Comparison of ENCODE assay signal across 9 cellular contexts in the genomic region with DNA sequence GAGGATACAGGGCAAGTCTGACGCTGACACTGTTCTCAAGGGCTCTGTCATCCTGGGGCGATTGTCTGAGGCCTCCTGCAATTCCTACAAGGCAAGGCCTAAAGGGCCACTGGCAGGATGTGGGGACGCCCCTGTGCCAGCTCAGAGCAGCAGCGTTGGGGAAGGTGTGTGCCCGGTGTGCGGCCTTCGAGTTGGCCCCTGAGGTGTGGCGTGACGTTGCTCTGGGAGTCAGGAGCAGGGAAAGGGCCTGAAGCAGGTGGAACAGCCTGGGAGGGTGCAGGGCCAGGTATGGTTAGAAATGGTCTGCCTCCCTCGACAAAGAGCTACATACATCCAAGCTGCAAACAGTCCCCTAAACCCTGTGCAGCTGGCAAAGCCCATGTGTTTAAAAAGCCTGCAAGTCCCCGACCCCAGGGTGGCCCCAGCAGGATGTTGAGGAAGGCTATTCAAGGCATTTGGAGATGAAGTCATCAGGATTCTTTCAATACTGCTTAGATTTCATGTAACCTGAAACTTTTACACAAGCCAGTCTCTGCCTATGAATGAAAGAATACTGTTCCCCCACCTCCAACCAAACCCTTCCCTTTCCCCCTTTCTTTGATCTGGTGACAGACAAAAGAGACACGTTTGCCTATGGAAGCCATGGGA.
DNase-seq lines count a peak whose midpoint lies in the region; ATAC-seq, FAIRE-seq and TF ChIP-seq lines count a peak whose summit lies in the region.
"Had no signal": no experiment of that assay in that cellular context is flagged by ENCODE, and none has a peak within 500 bp of the region (broad histone marks: within the 10 kb centered on the region; RNA-seq: fewer than 3 reads in every experiment).

No MANE protein-coding gene starts in this region.

- H3K4me3 ChIP-seq in AG09309 (ENCODE audit: control insufficient read depth, low read depth, low read length) = no peak overlapping the region

- H3K27ac Mint-ChIP-seq in WTC11 = no peak overlapping the region
- no peak overlapping the region for H3K27ac Mint-ChIP-seq in activated naive CD8-positive, alpha-beta T cell treated with anti-CD3 and anti-CD28 coated beads, Interleukin-2, amount 50 U/mL, for 24 hours

- CTCF ChIA-PET in WTC11 (lab: Charles Lee) = interaction anchor here (0.7 kb wide), 1 partner anchor 80 kb away, joined by 3 read pairs; no protein-coding TSS in a partner anchor

- no peaks in the 10 kb centered on the region for H3K36me3 Mint-ChIP-seq in WTC11
- no peaks in the 10 kb centered on the region for H3K36me3 Mint-ChIP-seq in activated naive CD8-positive, alpha-beta T cell treated with anti-CD3 and anti-CD28 coated beads, Interleukin-2, amount 50 U/mL, for 24 hours (ENCODE audit: low read depth)

- H3K4me1 Mint-ChIP-seq in WTC11 = peaks cover 17% of the 10 kb centered on the region
- H3K4me1 Mint-ChIP-seq in activated naive CD8-positive, alpha-beta T cell treated with anti-CD3 and anti-CD28 coated beads, Interleukin-2, amount 50 U/mL, for 24 hours = peaks cover 8% of the 10 kb centered on the region

- no peak for TF ChIP-seq CTCF in AG09309 (IDR thresholded peaks at IDR 0.05; ENCODE audit: control insufficient read depth, insufficient read depth, low read depth, low read length, missing control alignments)
- no peak for TF ChIP-seq CTCF in WTC11 (IDR thresholded peaks at IDR 0.05)

- no peaks in the 10 kb centered on the region for H3K27me3 Mint-ChIP-seq in WTC11 (ENCODE audit: low read depth)
- peaks cover 2% of the 10 kb centered on the region for H3K27me3 Mint-ChIP-seq in activated naive CD8-positive, alpha-beta T cell treated with anti-CD3 and anti-CD28 coated beads, Interleukin-2, amount 50 U/mL, for 24 hours

- no peak overlapping the region for H3K4me3 Mint-ChIP-seq in WTC11
- no peak overlapping the region for H3K4me3 Mint-ChIP-seq in activated naive CD8-positive, alpha-beta T cell treated with anti-CD3 and anti-CD28 coated beads, Interleukin-2, amount 50 U/mL, for 24 hours

- POLR2A ChIA-PET in WTC11 (lab: Charles Lee) = no interaction called here

- ATAC-seq in WTC11 = peak; percentile 65
- ATAC-seq in HG02938 (IDR thresholded peaks at IDR 0.05; ENCODE audit: unreplicated experiment) = no peak
- ATAC-seq in activated naive CD8-positive, alpha-beta T cell treated with anti-CD3 and anti-CD28 coated beads, Interleukin-2, amount 50 U/mL, for 24 hours = no peak
- ATAC-seq in HG03457 (IDR thresholded peaks at IDR 0.05; ENCODE audit: unreplicated experiment) = no peak

- H3K9me3 Mint-ChIP-seq in WTC11 = peaks cover 4% of the 10 kb centered on the region; the same call in 1 of the 2 replicates
- no peaks in the 10 kb centered on the region for H3K9me3 Mint-ChIP-seq in activated naive CD8-positive, alpha-beta T cell treated with anti-CD3 and anti-CD28 coated beads, Interleukin-2, amount 50 U/mL, for 24 hours

- DNase-seq in AG09309 (ENCODE audit: low read depth) (peak; percentile 58), HK-2 (ENCODE audit: unreplicated experiment) (peak; percentile 37), WTC11 (ENCODE audit: low spot score) (no peak), kidney glomerular epithelial cell (lab: John Stamatoyannopoulos, UW) (peak; percentile 49), frontal cortex (ENCODE audit: low spot score in 2 of 2) (no peak)
- no peak for DNase-seq in activated naive CD8-positive, alpha-beta T cell treated with anti-CD3 and anti-CD28 coated beads, Interleukin-2, amount 50 U/mL, for 24 hours
- DNase-seq: MM.1S had no signal

- no peak for FAIRE-seq in frontal cortex (lab: Jason Lieb, UNC)

TF ChIP-seq in WTC11, 78 proteins besides CTCF, POLR2A, EP300 and RAD21:
- TF ChIP-seq ZNF416 (CRISPR knock-in tag; IDR thresholded peaks at IDR 0.05) (no peak), TP53 (CRISPR knock-in tag; IDR thresholded peaks at IDR 0.05) (no peak), ZNF423 (CRISPR knock-in tag; IDR thresholded peaks at IDR 0.05) (peak; percentile 84; the same call in 1 of the 2 replicates), NR3C1 (CRISPR knock-in tag; conservative IDR thresholded peaks at IDR 0.05; ENCODE audit: low read depth) (no peak), MYBL2 (CRISPR knock-in tag; IDR thresholded peaks at IDR 0.05) (no peak)
- TF ChIP-seq, protein P1, sequence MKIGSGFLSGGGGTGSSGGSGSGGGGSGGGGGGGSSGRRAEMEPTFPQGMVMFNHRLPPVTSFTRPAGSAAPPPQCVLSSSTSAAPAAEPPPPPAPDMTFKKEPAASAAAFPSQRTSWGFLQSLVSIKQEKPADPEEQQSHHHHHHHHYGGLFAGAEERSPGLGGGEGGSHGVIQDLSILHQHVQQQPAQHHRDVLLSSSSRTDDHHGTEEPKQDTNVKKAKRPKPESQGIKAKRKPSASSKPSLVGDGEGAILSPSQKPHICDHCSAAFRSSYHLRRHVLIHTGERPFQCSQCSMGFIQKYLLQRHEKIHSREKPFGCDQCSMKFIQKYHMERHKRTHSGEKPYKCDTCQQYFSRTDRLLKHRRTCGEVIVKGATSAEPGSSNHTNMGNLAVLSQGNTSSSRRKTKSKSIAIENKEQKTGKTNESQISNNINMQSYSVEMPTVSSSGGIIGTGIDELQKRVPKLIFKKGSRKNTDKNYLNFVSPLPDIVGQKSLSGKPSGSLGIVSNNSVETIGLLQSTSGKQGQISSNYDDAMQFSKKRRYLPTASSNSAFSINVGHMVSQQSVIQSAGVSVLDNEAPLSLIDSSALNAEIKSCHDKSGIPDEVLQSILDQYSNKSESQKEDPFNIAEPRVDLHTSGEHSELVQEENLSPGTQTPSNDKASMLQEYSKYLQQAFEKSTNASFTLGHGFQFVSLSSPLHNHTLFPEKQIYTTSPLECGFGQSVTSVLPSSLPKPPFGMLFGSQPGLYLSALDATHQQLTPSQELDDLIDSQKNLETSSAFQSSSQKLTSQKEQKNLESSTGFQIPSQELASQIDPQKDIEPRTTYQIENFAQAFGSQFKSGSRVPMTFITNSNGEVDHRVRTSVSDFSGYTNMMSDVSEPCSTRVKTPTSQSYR (CRISPR knock-in tag; IDR thresholded peaks at IDR 0.05) = no peak

Comparison
In these comparisons a context has a peak if more than half of its experiments do, and no peak if none do; other contexts are left out.
1. DNase-seq: peak in AG09309 (single experiment), HK-2 (single experiment) and kidney glomerular epithelial cell (single experiment); none in WTC11 (single experiment), activated naive CD8-positive, alpha-beta T cell treated with anti-CD3 and anti-CD28 coated beads, Interleukin-2, amount 50 U/mL, for 24 hours (single experiment) and frontal cortex (0 of 2).